In the genomic region with DNA sequence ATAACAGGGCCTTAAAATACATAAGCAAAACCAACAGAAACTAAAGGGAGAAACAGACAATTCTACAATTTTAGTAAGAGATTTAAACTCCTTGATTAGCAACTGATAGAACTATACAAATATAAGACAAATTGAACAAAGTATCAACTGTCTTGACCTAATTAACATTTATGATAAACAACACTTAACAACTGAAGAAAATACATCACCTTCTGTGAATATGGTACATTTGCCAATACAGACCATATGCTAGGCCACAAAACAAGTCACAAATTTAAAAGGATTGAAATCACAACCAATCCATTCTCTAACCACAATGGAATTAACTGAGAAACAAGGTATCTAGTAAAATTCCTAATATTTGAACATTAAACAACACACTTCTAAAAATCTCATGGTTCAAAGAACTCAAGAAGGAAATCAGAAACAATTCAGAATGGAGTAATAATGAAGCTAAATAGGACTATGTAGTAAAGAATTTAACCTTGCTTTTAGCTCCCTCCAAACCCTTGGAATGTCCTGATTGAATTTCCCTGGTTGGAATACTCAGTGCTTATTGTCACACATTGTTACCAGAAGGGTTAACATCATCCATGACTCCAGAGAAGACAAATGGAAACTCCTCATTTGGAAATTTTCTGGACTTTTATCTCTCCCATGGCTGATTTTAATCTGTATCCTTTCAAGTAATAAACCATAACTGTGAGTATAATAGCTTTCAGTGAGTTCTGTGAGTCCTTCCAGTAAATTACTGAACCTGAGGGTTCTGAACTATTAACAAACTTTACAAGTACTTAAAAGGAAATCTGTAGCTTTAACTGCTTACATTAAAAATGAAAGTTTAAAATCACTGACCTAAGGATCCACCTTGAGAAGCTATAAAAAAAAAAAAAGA, we compare ENCODE assay signal across 21 cellular contexts.
DNase-seq lines count a peak whose midpoint lies in the region; ATAC-seq, FAIRE-seq and TF ChIP-seq lines count a peak whose summit lies in the region.
"Had no signal": no experiment of that assay in that cellular context is flagged by ENCODE, and none has a peak within 500 bp of the region (broad histone marks: within the 10 kb centered on the region; RNA-seq: fewer than 3 reads in every experiment).

No MANE protein-coding gene starts in this region.

- peaks cover 3% of the 10 kb centered on the region for H3K79me1 ChIP-seq in mesendoderm (ENCODE audit: low read length)

- TF ChIP-seq EP300 in A549 (IDR thresholded peaks at IDR 0.05) (no peak), stomach (IDR thresholded peaks at IDR 0.05) (no peak)

- peaks cover 22% of the 10 kb centered on the region for H3K36me3 ChIP-seq in SK-N-MC (ENCODE audit: insufficient read depth, low read length)
- H3K36me3 ChIP-seq in mesendoderm (ENCODE audit: control insufficient read depth, insufficient read depth, low read length): no peaks in the 10 kb centered on the region
- H3K36me3 ChIP-seq in stomach: no peaks in the 10 kb centered on the region
- H3K36me3 ChIP-seq: adrenal gland, esophagus muscularis mucosa, gastroesophageal sphincter, left lung had no signal

- H3K23ac ChIP-seq in mesendoderm (ENCODE audit: low read length): no peak overlapping the region

- H3K4me3 ChIP-seq in A549 (no peak overlapping the region), SK-N-MC (no peak overlapping the region), mesendoderm (ENCODE audit: low read length) (no peak overlapping the region), stomach (no peak overlapping the region)
- H3K4me3 ChIP-seq: adrenal gland, esophagus muscularis mucosa, gastroesophageal sphincter, left lung, mucosa of descending colon, PC-9, testis had no signal

- H3K9ac ChIP-seq in SK-N-MC (ENCODE audit: insufficient read length) (no peak overlapping the region), mesendoderm (ENCODE audit: low read length) (no peak overlapping the region)

- H3K4me1 ChIP-seq in A549 (peaks cover 20% of the 10 kb centered on the region), mesendoderm (ENCODE audit: control insufficient read depth, low read depth, low read length) (peaks cover 2% of the 10 kb centered on the region), stomach (peaks cover 0 to 41% (median 18%) of the 10 kb centered on the region in 4 donors)
- H3K4me1 ChIP-seq: testis had no signal

- no peak overlapping the region for H2AK5ac ChIP-seq in mesendoderm (ENCODE audit: low read length)

- no peak overlapping the region for H3K27ac ChIP-seq in A549
- H3K27ac ChIP-seq in SK-N-MC: peak overlapping the region; percentile 59
- no peak overlapping the region for H3K27ac ChIP-seq in mesendoderm (ENCODE audit: low read depth, low read length)
- no peak overlapping the region for H3K27ac ChIP-seq in stomach
- H3K27ac ChIP-seq: adrenal gland, esophagus muscularis mucosa, gastroesophageal sphincter, left lung, PC-9, testis had no signal

- H3K18ac ChIP-seq in mesendoderm (ENCODE audit: low read length): no peak overlapping the region

- H3K79me2 ChIP-seq in mesendoderm (ENCODE audit: control insufficient read depth, insufficient read depth, low read length): peaks cover 12% of the 10 kb centered on the region

- ATAC-seq in A549: no peak
- no peak for ATAC-seq in GM21360 (IDR thresholded peaks at IDR 0.05; ENCODE audit: unreplicated experiment)
- no peak for ATAC-seq in HG03457 (IDR thresholded peaks at IDR 0.05; ENCODE audit: unreplicated experiment)
- ATAC-seq: gastroesophageal sphincter, left lung, mucosa of descending colon had no signal

- DNase-seq in A549 (ENCODE audit: low read depth in 1 of 2, low spot score in 1 of 2) (no peak), EH (ENCODE audit: low read depth) (peak; percentile 36), SK-N-MC (ENCODE audit: low read depth, low spot score) (no peak), mesendoderm (peak; percentile 30), stomach (no peak)
- DNase-seq: activated CD4-positive, alpha-beta T cell treated with anti-CD3 and anti-CD28 coated beads for 4 hours; activated effector memory CD4-positive, alpha-beta T cell treated with Interleukin-2 at 50 U/mL for 16 hours; adrenal gland; AML-193; Caco-2; left lung; mucosa of descending colon; NCI-H1417 treated with DMSO at 0.1 percent for 48 hours; NCI-H748 treated with DMSO at 0.1 percent for 48 hours; PC-9; testis had no signal

- intact Hi-C loops in stomach (cut with DNase I; ENCODE audit: low total_unique reads): no loop called here

- POLR2A ChIA-PET in A549 (lab: Yijun Ruan, JAX): no interaction called here

- CTCF ChIA-PET in A549 (lab: Yijun Ruan, JAX): interaction anchor here (0.7 to 1.4 kb wide), 2 partner anchors 13 to 301 kb away, joined by 3 read pairs; no protein-coding TSS in a partner anchor

- H4K8ac ChIP-seq in mesendoderm (ENCODE audit: low read depth, low read length): no peak overlapping the region

- no peak for TF ChIP-seq RAD21 in A549 (conservative IDR thresholded peaks at IDR 0.05 in 1 of 2, IDR thresholded peaks at IDR 0.05 in 1 of 2)

- no peak overlapping the region for H3K56ac ChIP-seq in mesendoderm (ENCODE audit: low read length)

- H2BK120ac ChIP-seq in mesendoderm (ENCODE audit: low read depth, low read length): no peak overlapping the region

- TF ChIP-seq POLR2A in A549 (IDR thresholded peaks at IDR 0.05; ENCODE audit: low read length) (no peak), stomach (IDR thresholded peaks at IDR 0.05) (no peak)

- H4K5ac ChIP-seq in mesendoderm (ENCODE audit: low read length): no peak overlapping the region

- no peaks in the 10 kb centered on the region for H3K27me3 ChIP-seq in mesendoderm (ENCODE audit: insufficient read depth, low read length, poor library complexity)
- H3K27me3 ChIP-seq in stomach: no peaks in the 10 kb centered on the region
- H3K27me3 ChIP-seq: adrenal gland, esophagus muscularis mucosa, gastroesophageal sphincter, left lung, testis had no signal

- TF ChIP-seq CTCF in A549 (IDR thresholded peaks at IDR 0.05) (no peak), stomach (IDR thresholded peaks at IDR 0.05) (no peak)

- H3K4ac ChIP-seq in mesendoderm (ENCODE audit: low read depth, low read length): no peak overlapping the region

- H2BK15ac ChIP-seq in mesendoderm (replicated peaks; ENCODE audit: low read depth): no peak overlapping the region

- no peak overlapping the region for H2BK5ac ChIP-seq in mesendoderm (ENCODE audit: low read length)

- no peak for FAIRE-seq in A549 (lab: Jason Lieb, UNC)
- FAIRE-seq: H54 had no signal

- H3K4me2 ChIP-seq in A549: peak overlapping the region; percentile 28; the same call in 1 of the 3 replicates
- no peak overlapping the region for H3K4me2 ChIP-seq in mesendoderm (ENCODE audit: low read length)
- H3K4me2 ChIP-seq: PC-9 had no signal

- no peaks in the 10 kb centered on the region for H3K9me3 ChIP-seq in A549
- H3K9me3 ChIP-seq in SK-N-MC (ENCODE audit: low read depth, low read length): no peaks in the 10 kb centered on the region; the same call in 1 of the 2 replicates
- no peaks in the 10 kb centered on the region for H3K9me3 ChIP-seq in stomach
- H3K9me3 ChIP-seq: adrenal gland, Caco-2, esophagus muscularis mucosa, gastroesophageal sphincter, left lung, mucosa of descending colon, testis had no signal

TF ChIP-seq in A549, 52 proteins besides CTCF, POLR2A, EP300 and RAD21:
- TF ChIP-seq FOSB (CRISPR knock-in tag; IDR thresholded peaks at IDR 0.05) (no peak), KDM1A (IDR thresholded peaks at IDR 0.05; ENCODE audit: low read depth) (no peak), FOXS1 (CRISPR knock-in tag; IDR thresholded peaks at IDR 0.05) (no peak), RARB (CRISPR knock-in tag; IDR thresholded peaks at IDR 0.05) (no peak), HOXB5 (CRISPR knock-in tag; IDR thresholded peaks at IDR 0.05) (no peak), NPAS2 (CRISPR knock-in tag; IDR thresholded peaks at IDR 0.05; ENCODE audit: borderline replicate concordance) (no peak), MAZ (IDR thresholded peaks at IDR 0.05; ENCODE audit: borderline replicate concordance, low read depth, low read length) (no peak)

Comparison
In these comparisons a context has a peak if more than half of its experiments do, and no peak if none do; other contexts are left out.
1. DNase-seq: peak in EH (single experiment) and mesendoderm (single experiment); none in A549 (0 of 2), SK-N-MC (single experiment) and stomach (single experiment).